Comparison of ENCODE assay signal across 1 cellular context in genomic region chr11:60280412-60280811, GRCh38.
TF ChIP-seq lines count a peak whose summit lies in the region.

MS4A4A (plus strand) TSS chr11:60280666; CDS start chr11:60280676, 10 bp downstream.

TF ChIP-seq in H1, 55 proteins besides CTCF, POLR2A, EP300 and RAD21:
- no peak for TF ChIP-seq SP1 (IDR thresholded peaks at IDR 0.05; ENCODE audit: low read depth, low read length)
- no peak for TF ChIP-seq BRCA1 (IDR thresholded peaks at IDR 0.05; ENCODE audit: low read depth, low read length)
- TF ChIP-seq CHD7 (IDR thresholded peaks at IDR 0.05; ENCODE audit: insufficient replicate concordance, low read length), result no peak
- TF ChIP-seq NRF1 (IDR thresholded peaks at IDR 0.05; ENCODE audit: low read depth, low read length), result no peak
- no peak for TF ChIP-seq RBBP5 (IDR thresholded peaks at IDR 0.05; ENCODE audit: borderline replicate concordance, low read depth, low read length)
- no peak for TF ChIP-seq KDM1A (IDR thresholded peaks at IDR 0.05; ENCODE audit: borderline replicate concordance, low read length)
- TF ChIP-seq ATF3 (IDR thresholded peaks at IDR 0.05; ENCODE audit: insufficient read depth, low read depth, low read length), result no peak
- no peak for TF ChIP-seq PHF8 (conservative IDR thresholded peaks at IDR 0.05; ENCODE audit: low read depth, low read length)
- TF ChIP-seq CBX8 (IDR thresholded peaks at IDR 0.05; ENCODE audit: borderline replicate concordance, low read depth, low read length), result no peak
- TF ChIP-seq ASH2L (IDR thresholded peaks at IDR 0.05; ENCODE audit: low read length), result no peak
- TF ChIP-seq ZNF274 (IDR thresholded peaks at IDR 0.05; ENCODE audit: borderline replicate concordance, extremely low read depth, low read length), result no peak
- TF ChIP-seq GTF2F1 (IDR thresholded peaks at IDR 0.05; ENCODE audit: borderline replicate concordance, low read depth, low read length), result no peak
- TF ChIP-seq TCF12 (IDR thresholded peaks at IDR 0.05; ENCODE audit: low read depth, low read length), result no peak
- no peak for TF ChIP-seq YY1 (IDR thresholded peaks at IDR 0.05; ENCODE audit: low read depth, low read length)
- no peak for TF ChIP-seq JUN (IDR thresholded peaks at IDR 0.05; ENCODE audit: low read depth, low read length)
